8 cellular contexts compared by ENCODE assay signal in genomic region chr1:24186993-24187790, GRCh38. TPM values are rescaled to one million over a fixed set of nuclear protein-coding genes. Genes with fewer than 3 reads are reported as not detected.
DNase-seq lines count a peak whose midpoint lies in the region; ATAC-seq and TF ChIP-seq lines count a peak whose summit lies in the region.

Gene IFNLR1 (minus strand): TSS chr1:24187289. CDS start chr1:24187248, 41 bp downstream.

- H3K36me3 Mint-ChIP-seq in neural crest cell (ENCODE audit: low read depth), result no peaks in the 10 kb centered on the region

- H3K27me3 ChIP-seq in esophagus squamous epithelium (peaks cover 0 to 17% (median 0%) of the 10 kb centered on the region in 4 donors), stomach (peaks cover 0 to 15% (median 10%) of the 10 kb centered on the region in 3 donors)

- H3K36me3 ChIP-seq in esophagus squamous epithelium (no peaks in the 10 kb centered on the region), stomach (no peaks in the 10 kb centered on the region)

- H3K4me1 Mint-ChIP-seq in neural crest cell, result peaks cover 5% of the 10 kb centered on the region

- H3K9me3 Mint-ChIP-seq in neural crest cell, result no peaks in the 10 kb centered on the region

- WGBS in esophagus squamous epithelium, 2 donors, result 0 to 1% methylated on average over 23 to 32 of the region's 74 CpGs
- 1 to 3% (median 1%) methylated on average over 31 to 74 of the region's 74 CpGs for WGBS in stomach, 5 donors

- intact Hi-C loops in esophagus squamous epithelium (cut with DNase I) (no loop called here), stomach (cut with DNase I; ENCODE audit: low total_unique reads) (no loop called here)

- TF ChIP-seq CTCF in esophagus squamous epithelium (IDR thresholded peaks at IDR 0.05) (no peak), neural crest cell (conservative IDR thresholded peaks at IDR 0.05) (no peak), stomach (IDR thresholded peaks at IDR 0.05) (no peak)

- H3K27ac Mint-ChIP-seq in neural crest cell (ENCODE audit: unreplicated experiment), result no peak within 1 kb of the TSS

- peak in 2 of 4 donors; percentile 31 to 68 for TF ChIP-seq POLR2A in esophagus squamous epithelium (IDR thresholded peaks at IDR 0.05)
- TF ChIP-seq POLR2A in stomach (IDR thresholded peaks at IDR 0.05), result no peak

- H3K27me3 Mint-ChIP-seq in neural crest cell (ENCODE audit: low read depth), result peaks cover 75% of the 10 kb centered on the region

- H3K4me1 ChIP-seq in esophagus squamous epithelium (peaks cover 0 to 62% (median 8%) of the 10 kb centered on the region in 3 donors), stomach (peaks cover 11 to 51% (median 24%) of the 10 kb centered on the region in 4 donors)

- TF ChIP-seq EP300 in stomach (IDR thresholded peaks at IDR 0.05), result no peak

- H3K4me3 Mint-ChIP-seq in neural crest cell, result peak within 1 kb of the TSS; percentile 82

- DNase-seq in 8988T, result peak; percentile 71
- peak; percentile 73 for DNase-seq in NCI-H2227 (lab: John Stamatoyannopoulos, UW; ENCODE audit: unreplicated experiment)
- DNase-seq in activated T-cell treated with anti-CD3 and anti-CD28 coated beads for 24 hours (ENCODE audit: low read depth), result peak; percentile 71
- no peak for DNase-seq in esophagus squamous epithelium (lab: John Stamatoyannopoulos, UW)
- DNase-seq in neural crest cell (ENCODE audit: low read depth, low spot score), result no peak
- DNase-seq in stomach, result peak; percentile 79

- peak within 1 kb of the TSS; percentile 46 to 68 (median 58) for H3K4me3 ChIP-seq in esophagus squamous epithelium
- H3K4me3 ChIP-seq in stomach, result peak within 1 kb of the TSS; percentile 51 to 67 (median 61)

- ATAC-seq in GM19035 (IDR thresholded peaks at IDR 0.05; ENCODE audit: unreplicated experiment) (peak; percentile 43), HG02981 (IDR thresholded peaks at IDR 0.05; ENCODE audit: unreplicated experiment) (no peak)

- H3K27ac ChIP-seq in esophagus squamous epithelium (peak within 1 kb of the TSS; percentile 58 to 84 (median 72)), stomach (peak within 1 kb of the TSS; percentile 56 to 94 (median 84))

- no peaks in the 10 kb centered on the region for H3K9me3 ChIP-seq in esophagus squamous epithelium
- no peaks in the 10 kb centered on the region for H3K9me3 ChIP-seq in stomach

RNA-seq across cellular contexts. Expression of gene IFNLR1, which starts in this region (rescaled TPM):
- total RNA-seq in esophagus squamous epithelium (1 to 10 TPM; 2.5 to 4.6 (median 3.5) TPM), neural crest cell (0.11 and 0.21 TPM in 2 replicates), stomach (1 to 10 TPM in 3 of 5 donors, under 1 TPM in 1, not detected in 1; 0.45 to 6.1 (median 4.2) TPM)
- 1 to 10 TPM in 1 of 3 donors, under 1 TPM in 2; 0.31 to 1.1 (median 0.87) TPM for polyA plus RNA-seq in stomach

Comparison
In these comparisons a context has a peak if more than half of its experiments do, and no peak if none do; other contexts are left out.
1. DNase-seq: peak in 8988T (single experiment), NCI-H2227 (single experiment), activated T-cell treated with anti-CD3 and anti-CD28 coated beads for 24 hours (single experiment) and stomach (single experiment); none in esophagus squamous epithelium (single experiment) and neural crest cell (single experiment).